In genomic region chr12:103657331-103657730, GRCh38 we compare ENCODE assay signal across 25 cellular contexts.
DNase-seq lines count a peak whose midpoint lies in the region; ATAC-seq, FAIRE-seq and TF ChIP-seq lines count a peak whose summit lies in the region.
"Had no signal": no experiment of that assay in that cellular context is flagged by ENCODE, and none has a peak within 500 bp of the region (broad histone marks: within the 10 kb centered on the region; RNA-seq: fewer than 3 reads in every experiment).

No MANE protein-coding gene starts in this region.

- H3K4me3 ChIP-seq in bronchial epithelial cell (ENCODE audit: low read depth, low read length): no peak overlapping the region
- H3K4me3 ChIP-seq in left lung: no peak overlapping the region
- no peak overlapping the region for H3K4me3 ChIP-seq in colonic mucosa
- H3K4me3 ChIP-seq: coronary artery, ovary, right lobe of liver had no signal

- ATAC-seq in left lung: peak; percentile 57
- ATAC-seq: right lobe of liver had no signal

- H3K4me1 ChIP-seq in left lung (no peaks in the 10 kb centered on the region), colonic mucosa (no peaks in the 10 kb centered on the region)
- H3K4me1 ChIP-seq: right lobe of liver had no signal

- H3K27me3 ChIP-seq in bronchial epithelial cell (ENCODE audit: control insufficient read depth, insufficient read depth, low read length): peaks cover 11% of the 10 kb centered on the region
- H3K27me3 ChIP-seq in left lung: peaks cover 0 to 17% of the 10 kb centered on the region in 2 donors
- no peaks in the 10 kb centered on the region for H3K27me3 ChIP-seq in colonic mucosa
- H3K27me3 ChIP-seq: ovary, right lobe of liver had no signal

- H3K9ac ChIP-seq in colonic mucosa (ENCODE audit: low read depth in 2 of 2, low read length in 2 of 2): no peak overlapping the region

- intact Hi-C loops in left lung (cut with DNase I) (no loop called here), colonic mucosa (cut with DNase I) (no loop called here)

- peak overlapping the region; percentile 19 for H3K27ac ChIP-seq in KOPT-K1 (ENCODE audit: low read depth, low read length, poor library complexity, severe bottlenecking)
- no peak overlapping the region for H3K27ac ChIP-seq in left lung
- H3K27ac ChIP-seq in colonic mucosa: no peak overlapping the region
- H3K27ac ChIP-seq: coronary artery, ovary, right lobe of liver had no signal

- no peaks in the 10 kb centered on the region for H3K36me3 ChIP-seq in KOPT-K1 (ENCODE audit: insufficient read depth, low read length)
- H3K36me3 ChIP-seq in bronchial epithelial cell (ENCODE audit: control insufficient read depth, insufficient read depth, low read length): no peaks in the 10 kb centered on the region
- no peaks in the 10 kb centered on the region for H3K36me3 ChIP-seq in left lung
- H3K36me3 ChIP-seq in colonic mucosa: no peaks in the 10 kb centered on the region
- H3K36me3 ChIP-seq: ovary, right lobe of liver had no signal

- FAIRE-seq in bronchial epithelial cell (lab: Jason Lieb, UNC): no peak
- no peak for FAIRE-seq in urothelium cell line (lab: Jason Lieb, UNC)
- FAIRE-seq: GM12892, H54, kidney had no signal

- no peaks in the 10 kb centered on the region for H3K9me3 ChIP-seq in KOPT-K1 (ENCODE audit: insufficient read depth, low read length, poor library complexity, severe bottlenecking)
- no peaks in the 10 kb centered on the region for H3K9me3 ChIP-seq in left lung
- no peaks in the 10 kb centered on the region for H3K9me3 ChIP-seq in colonic mucosa
- H3K9me3 ChIP-seq: ovary, right lobe of liver had no signal

- TF ChIP-seq CTCF in bronchial epithelial cell (IDR thresholded peaks at IDR 0.05; ENCODE audit: insufficient read depth, low read length, severe bottlenecking): no peak
- TF ChIP-seq CTCF in left lung (IDR thresholded peaks at IDR 0.05): no peak
- TF ChIP-seq CTCF in colonic mucosa (IDR thresholded peaks at IDR 0.05): no peak

- peak; percentile 13 for DNase-seq in Daoy (ENCODE audit: low read depth)
- peak; percentile 41 for DNase-seq in bronchial epithelial cell (ENCODE audit: low read depth)
- no peak for DNase-seq in left lung
- no peak for DNase-seq in GM19238 (ENCODE audit: insufficient read length, low spot score)
- DNase-seq in NCI-H146 treated with DMSO at 0.1 percent for 48 hours (lab: John Stamatoyannopoulos, UW; ENCODE audit: unreplicated experiment): no peak
- DNase-seq in colonic mucosa: no peak
- no peak for DNase-seq in urothelium cell line (ENCODE audit: low spot score)
- DNase-seq: activated CD4-positive, CD25-positive, alpha-beta regulatory T cell treated with anti-CD3 and anti-CD28 coated beads, Interleukin-2, amount 50 U/mL, for 72 hours; activated naive CD4-positive, alpha-beta T cell treated with Interleukin-2 at 50 U/mL for 16 hours; activated T-cell treated with anti-CD3 and anti-CD28 coated beads, Interleukin-2, amount 50 U/mL, for 24 hours; CD4-positive, alpha-beta memory T cell; foreskin melanocyte; hippocampal formation; Karpas-422; kidney; naive B cell; NCI-H1092 treated with DMSO at 0.1 percent for 48 hours; NCI-H526 treated with DMSO at 0.1 percent for 48 hours; ovary; right lobe of liver; Right ventricle myocardium superior had no signal

Comparison
In these comparisons a context has a peak if more than half of its experiments do, and no peak if none do; other contexts are left out.
1. DNase-seq: peak in Daoy (single experiment) and bronchial epithelial cell (single experiment); none in left lung (0 of 2), GM19238 (single experiment), NCI-H146 treated with DMSO at 0.1 percent for 48 hours (single experiment), colonic mucosa (single experiment) and urothelium cell line (single experiment).